ENCODE assay signal across 13 cellular contexts in the genomic region with DNA sequence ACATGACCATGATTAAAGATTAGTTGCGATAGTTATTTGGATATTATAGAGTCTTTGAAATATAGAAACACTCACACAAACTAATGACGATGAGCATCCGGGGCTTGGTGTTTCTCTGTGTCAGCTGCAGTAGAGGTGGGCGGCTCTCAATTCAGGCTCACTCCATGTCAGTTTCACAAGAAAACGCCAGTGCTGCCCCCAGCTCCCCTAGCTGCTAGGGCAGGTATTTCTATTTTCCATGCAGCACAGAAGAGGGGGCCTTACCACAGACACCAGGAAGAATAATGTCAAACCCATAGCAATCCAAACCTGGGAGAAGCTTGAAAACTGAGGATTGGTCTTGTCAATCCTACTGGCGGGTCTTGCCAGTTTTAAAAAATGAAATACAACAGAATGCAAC.
A peak's percentile ranks its signal among the peaks of the same experiment; 100 is the strongest.
DNase-seq lines count a peak whose midpoint lies in the region; ATAC-seq and TF ChIP-seq lines count a peak whose summit lies in the region.
"Had no signal": no experiment of that assay in that cellular context is flagged by ENCODE, and none has a peak within 500 bp of the region (broad histone marks: within the 10 kb centered on the region; RNA-seq: fewer than 3 reads in every experiment).

No MANE protein-coding gene starts in this region.

- no peak overlapping the region for H3K27ac Mint-ChIP-seq in osteocyte (ENCODE audit: unreplicated experiment)

- no peak overlapping the region for H3K4me3 Mint-ChIP-seq in osteocyte (ENCODE audit: unreplicated experiment)

- H3K9me3 Mint-ChIP-seq in osteocyte (ENCODE audit: unreplicated experiment), result peaks cover 4% of the 10 kb centered on the region

- H3K36me3 Mint-ChIP-seq in osteocyte (ENCODE audit: unreplicated experiment), result no peaks in the 10 kb centered on the region

- no peaks in the 10 kb centered on the region for H3K4me1 Mint-ChIP-seq in osteocyte (ENCODE audit: unreplicated experiment)

- peaks cover 7% of the 10 kb centered on the region for H3K27me3 Mint-ChIP-seq in osteocyte (ENCODE audit: unreplicated experiment)

- TF ChIP-seq CTCF in GM12864 (IDR thresholded peaks at IDR 0.05; ENCODE audit: low read depth, low read length, missing control alignments) (peak; percentile 17), epithelial cell of proximal tubule (conservative IDR thresholded peaks at IDR 0.05; ENCODE audit: low read depth, low read length) (peak; percentile 21), osteocyte (IDR thresholded peaks at IDR 0.05) (peak; percentile 23)

- H3K4me3 ChIP-seq in GM12864 (ENCODE audit: low read depth, low read length) (no peak overlapping the region), epithelial cell of proximal tubule (ENCODE audit: low read depth, low read length) (no peak overlapping the region)
- H3K4me3 ChIP-seq: heart right ventricle, lower lobe of right lung, skin epidermis had no signal

- no peak for ATAC-seq in GM18870 (IDR thresholded peaks at IDR 0.05; ENCODE audit: unreplicated experiment)
- ATAC-seq: heart right ventricle, lower lobe of right lung had no signal

- DNase-seq in GM12864 (ENCODE audit: low read depth) (no peak), NCI-H2227 (lab: John Stamatoyannopoulos, UW; ENCODE audit: unreplicated experiment) (peak; percentile 63), epithelial cell of proximal tubule (ENCODE audit: low read depth) (no peak), osteocyte (ENCODE audit: extremely low spot score, unreplicated experiment) (no peak), T-helper 9 cell (no peak)
- no peak for DNase-seq in stimulated activated naive CD4-positive, alpha-beta T cell (lab: John Stamatoyannopoulos, UW)
- DNase-seq: effector memory CD4-positive, alpha-beta T cell; heart right ventricle; Karpas-422; lower lobe of right lung; NCI-H2081 treated with DMSO at 0.1 percent for 48 hours had no signal
